In genomic region chr6:161222706-161223234, GRCh38 we compare ENCODE assay signal across 14 cellular contexts. TPM values are rescaled to one million over a fixed set of nuclear protein-coding genes. Genes with fewer than 3 reads are reported as not detected.
DNase-seq lines count a peak whose midpoint lies in the region; ATAC-seq and TF ChIP-seq lines count a peak whose summit lies in the region.
"Had no signal": no experiment of that assay in that cellular context is flagged by ENCODE, and none has a peak within 500 bp of the region (broad histone marks: within the 10 kb centered on the region; RNA-seq: fewer than 3 reads in every experiment).

No MANE protein-coding gene starts in this region.

- no peak overlapping the region for H3K27ac ChIP-seq in thyroid gland

- H3K36me3 ChIP-seq in thyroid gland = no peaks in the 10 kb centered on the region

- H3K27me3 ChIP-seq in thyroid gland = no peaks in the 10 kb centered on the region

- H3K27me3 Mint-ChIP-seq in natural killer cell treated with Interleukin-12 subunit alpha and Interleukin-12 subunit beta and Interleukin-15 and Interleukin-18, amount 100 ng/mL, for 72 hours = no peaks in the 10 kb centered on the region
- H3K27me3 Mint-ChIP-seq: B cell; CD4-positive, alpha-beta T cell had no signal

- no peaks in the 10 kb centered on the region for H3K9me3 ChIP-seq in thyroid gland

- H3K36me3 Mint-ChIP-seq in natural killer cell treated with Interleukin-12 subunit alpha and Interleukin-12 subunit beta and Interleukin-15 and Interleukin-18, amount 100 ng/mL, for 72 hours = peaks cover 15% of the 10 kb centered on the region

- no peak overlapping the region for H3K27ac Mint-ChIP-seq in natural killer cell treated with Interleukin-12 subunit alpha and Interleukin-12 subunit beta and Interleukin-15 and Interleukin-18, amount 100 ng/mL, for 72 hours
- H3K27ac Mint-ChIP-seq: B cell; CD4-positive, alpha-beta T cell; H9 had no signal

- peaks cover 39 to 67% of the 10 kb centered on the region in 2 donors for H3K4me1 Mint-ChIP-seq in natural killer cell treated with Interleukin-12 subunit alpha and Interleukin-12 subunit beta and Interleukin-15 and Interleukin-18, amount 100 ng/mL, for 72 hours (ENCODE audit: low read depth in 2 of 2)

- TF ChIP-seq CTCF in thyroid gland (IDR thresholded peaks at IDR 0.05) = no peak

- no peak for TF ChIP-seq POLR2A in thyroid gland (IDR thresholded peaks at IDR 0.05)

- no peaks in the 10 kb centered on the region for H3K9me3 Mint-ChIP-seq in natural killer cell treated with Interleukin-12 subunit alpha and Interleukin-12 subunit beta and Interleukin-15 and Interleukin-18, amount 100 ng/mL, for 72 hours
- H3K9me3 Mint-ChIP-seq: CD4-positive, alpha-beta T cell had no signal

- TF ChIP-seq EP300 in Ishikawa (IDR thresholded peaks at IDR 0.05; ENCODE audit: borderline replicate concordance) = no peak

- no peak for TF ChIP-seq RAD21 in Ishikawa (IDR thresholded peaks at IDR 0.05; ENCODE audit: low read depth)

- DNase-seq in cerebellum (ENCODE audit: low spot score) (peak; percentile 85), midbrain (lab: John Stamatoyannopoulos, UW) (no peak), thyroid gland (no peak), NCI-H345 treated with DMSO at 0.1 percent for 48 hours (lab: John Stamatoyannopoulos, UW; ENCODE audit: unreplicated experiment) (no peak)
- DNase-seq in natural killer cell treated with Interleukin-12 subunit alpha and Interleukin-12 subunit beta and Interleukin-15 and Interleukin-18, amount 100 ng/mL, for 72 hours (ENCODE audit: low spot score) = no peak
- DNase-seq: Calu3; CD4-positive, alpha-beta T cell; DMS 273 treated with DMSO at 0.1 percent for 48 hours; DMS79; GOT3; H9 had no signal

- WGBS in thyroid gland, 2 donors = 91 to 92% methylated on average over 8 of the region's 8 CpGs

- no peak overlapping the region for H3K4me3 ChIP-seq in thyroid gland (replicated peaks in 1 of 3)

- ATAC-seq in natural killer cell treated with Interleukin-12 subunit alpha and Interleukin-12 subunit beta and Interleukin-15 and Interleukin-18, amount 100 ng/mL, for 72 hours = no peak

- intact Hi-C loops in thyroid gland (cut with DNase I) = no loop called here

- no peak overlapping the region for H3K4me3 Mint-ChIP-seq in natural killer cell treated with Interleukin-12 subunit alpha and Interleukin-12 subunit beta and Interleukin-15 and Interleukin-18, amount 100 ng/mL, for 72 hours
- H3K4me3 Mint-ChIP-seq: B cell; CD4-positive, alpha-beta T cell; H9 had no signal

- H3K4me1 ChIP-seq in thyroid gland = peaks cover 3 to 9% of the 10 kb centered on the region in 2 donors

TF ChIP-seq in Ishikawa, 13 proteins besides CTCF, POLR2A, EP300 and RAD21:
- TF ChIP-seq TEAD4 (IDR thresholded peaks at IDR 0.05) = no peak
- no peak for TF ChIP-seq FOXM1 (IDR thresholded peaks at IDR 0.05; ENCODE audit: borderline replicate concordance, low read depth)
- no peak for TF ChIP-seq MAX (IDR thresholded peaks at IDR 0.05)
- no peak for TF ChIP-seq ZBTB7A (IDR thresholded peaks at IDR 0.05; ENCODE audit: low read depth)
- TF ChIP-seq CEBPB (IDR thresholded peaks at IDR 0.05) = no peak
- peak; percentile 32; the same call in 1 of the 2 replicates for TF ChIP-seq REST (IDR thresholded peaks at IDR 0.05; ENCODE audit: low read depth)
- TF ChIP-seq NFIC (IDR thresholded peaks at IDR 0.05) = no peak
- no peak for TF ChIP-seq USF1 (IDR thresholded peaks at IDR 0.05)
- no peak for TF ChIP-seq YY1 (IDR thresholded peaks at IDR 0.05; ENCODE audit: low read depth)

TF ChIP-seq in PFSK-1, 5 proteins besides CTCF, POLR2A, EP300 and RAD21:
- 0 out of 4 replicates have a peak, but pooled peaks have one; percentile 23 to 28 for TF ChIP-seq REST (IDR thresholded peaks at IDR 0.05; ENCODE audit: insufficient read depth in 1 of 2, low read depth in 2 of 2, low read length in 2 of 2)
- TF ChIP-seq TAF1 (IDR thresholded peaks at IDR 0.05; ENCODE audit: borderline replicate concordance, insufficient read depth, low read length) = no peak
- no peak for TF ChIP-seq POLR2AphosphoS5 (IDR thresholded peaks at IDR 0.05; ENCODE audit: low read depth, low read length)

RNA-seq across cellular contexts. Expression of gene AGPAT4, which starts 51.1 kb away (rescaled TPM):
- polyA plus RNA-seq in PFSK-1 (2012; ENCODE audit: insufficient read length, low read depth) = 8.2 TPM
- total RNA-seq in cerebellum (78.3 TPM), thyroid gland (10 to 100 TPM in 1 of 4 donors, 1 to 10 TPM in 3; 6.1 to 12.8 (median 6.9) TPM)
- total RNA-seq in natural killer cell treated with Interleukin-12 subunit alpha and Interleukin-12 subunit beta and Interleukin-15 and Interleukin-18, amount 100 ng/mL, for 72 hours = 10 to 100 TPM in 1 of 2 donors, 1 to 10 TPM in 1; 7.6 to 12.1 TPM
